ENCODE assay signal across 1 cellular context in the genomic region with DNA sequence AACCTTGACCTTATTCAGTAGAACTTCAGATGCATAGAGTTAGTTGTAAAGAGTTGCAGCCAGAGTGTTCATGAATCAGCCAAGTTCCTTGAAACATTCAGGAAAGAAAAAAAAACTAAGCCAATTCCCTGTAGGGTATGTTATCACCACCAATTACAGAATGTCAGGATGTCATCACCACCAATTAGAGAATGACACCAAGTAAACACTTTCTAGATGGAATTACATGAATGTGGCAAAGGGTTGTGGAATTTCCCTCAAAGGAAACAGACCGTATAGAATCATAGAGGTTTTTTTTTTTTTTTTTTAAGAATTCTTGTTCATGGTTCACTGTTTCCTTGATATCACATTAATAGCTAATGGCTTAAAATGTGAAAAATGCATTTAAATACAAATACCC.
TF ChIP-seq lines count a peak whose summit lies in the region.

No MANE protein-coding gene starts in this region.

TF ChIP-seq in HEK293, 187 proteins besides CTCF, POLR2A, EP300 and RAD21 (continued from another document):
- TF ChIP-seq, protein P1, sequence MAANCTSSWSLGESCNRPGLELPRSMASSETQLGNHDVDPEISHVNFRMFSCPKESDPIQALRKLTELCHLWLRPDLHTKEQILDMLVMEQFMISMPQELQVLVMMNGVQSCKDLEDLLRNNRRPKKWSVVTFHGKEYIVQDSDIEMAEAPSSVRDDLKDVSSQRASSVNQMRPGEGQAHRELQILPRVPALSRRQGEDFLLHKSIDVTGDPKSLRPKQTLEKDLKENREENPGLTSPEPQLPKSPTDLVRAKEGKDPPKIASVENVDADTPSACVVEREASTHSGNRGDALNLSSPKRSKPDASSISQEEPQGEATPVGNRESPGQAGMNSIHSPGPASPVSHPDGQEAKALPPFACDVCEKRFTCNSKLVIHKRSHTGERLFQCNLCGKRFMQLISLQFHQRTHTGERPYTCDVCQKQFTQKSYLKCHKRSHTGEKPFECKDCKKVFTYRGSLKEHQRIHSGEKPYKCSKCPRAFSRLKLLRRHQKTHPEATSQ (tag by site-specific recombination; IDR thresholded peaks at IDR 0.05) = no peak
- TF ChIP-seq ZNF560 (tag by site-specific recombination; IDR thresholded peaks at IDR 0.05; ENCODE audit: borderline replicate concordance) (no peak), ZNF324 (tag by site-specific recombination; IDR thresholded peaks at IDR 0.05) (no peak), OVOL3 (tag by site-specific recombination; IDR thresholded peaks at IDR 0.05) (peak; percentile 63; the same call in 1 of the 2 replicates), ZNF549 (tag by site-specific recombination; IDR thresholded peaks at IDR 0.05) (no peak), ZNF404 (tag by site-specific recombination; IDR thresholded peaks at IDR 0.05) (no peak)
- TF ChIP-seq, protein P2, sequence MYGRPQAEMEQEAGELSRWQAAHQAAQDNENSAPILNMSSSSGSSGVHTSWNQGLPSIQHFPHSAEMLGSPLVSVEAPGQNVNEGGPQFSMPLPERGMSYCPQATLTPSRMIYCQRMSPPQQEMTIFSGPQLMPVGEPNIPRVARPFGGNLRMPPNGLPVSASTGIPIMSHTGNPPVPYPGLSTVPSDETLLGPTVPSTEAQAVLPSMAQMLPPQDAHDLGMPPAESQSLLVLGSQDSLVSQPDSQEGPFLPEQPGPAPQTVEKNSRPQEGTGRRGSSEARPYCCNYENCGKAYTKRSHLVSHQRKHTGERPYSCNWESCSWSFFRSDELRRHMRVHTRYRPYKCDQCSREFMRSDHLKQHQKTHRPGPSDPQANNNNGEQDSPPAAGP (tag by site-specific recombination; IDR thresholded peaks at IDR 0.05) = no peak
